ENCODE assay signal across 9 cellular contexts in genomic region chr19:56290104-56290503, GRCh38. TPM values are rescaled to one million over a fixed set of nuclear protein-coding genes. Genes with fewer than 3 reads are reported as not detected.
"Had no signal": no experiment of that assay in that cellular context is flagged by ENCODE, and none has a peak within 500 bp of the region (broad histone marks: within the 10 kb centered on the region; RNA-seq: fewer than 3 reads in every experiment).

No MANE protein-coding gene starts in this region.

- ATAC-seq: HepG2 had no signal

- FAIRE-seq: HepG2, HTR-8/SVneo had no signal

- H3K9ac ChIP-seq: KMS-11 had no signal

- H3K27ac ChIP-seq: HL-60, KMS-11 had no signal

- DNase-seq: IMR-90, KBM-7, KG1 had no signal

- H3K4me2 ChIP-seq: KMS-11 had no signal

RNA-seq across cellular contexts. Expression of gene EDDM13, which starts 17.6 kb away (rescaled TPM):
- total RNA-seq: HepG2, HT-29, IMR-90 had no signal
- polyA plus RNA-seq: HepG2, IgD-negative memory B cell, IMR-90 had no signal
